21 cellular contexts compared by ENCODE assay signal in genomic region chrX:6363193-6363592, GRCh38.
DNase-seq lines count a peak whose midpoint lies in the region; ATAC-seq and TF ChIP-seq lines count a peak whose summit lies in the region.
"Had no signal": no experiment of that assay in that cellular context is flagged by ENCODE, and none has a peak within 500 bp of the region (broad histone marks: within the 10 kb centered on the region; RNA-seq: fewer than 3 reads in every experiment).

No MANE protein-coding gene starts in this region.

- no peaks in the 10 kb centered on the region for H3K36me3 Mint-ChIP-seq in neural progenitor cell
- H3K36me3 Mint-ChIP-seq: activated CD8-positive, alpha-beta memory T cell treated with anti-CD3 and anti-CD28 coated beads, Interleukin-2, amount 10 ng/mL, durations not matched to agents 7 days and 5 days; mesothelial cell of epicardium had no signal

- H3K4me3 Mint-ChIP-seq in neural progenitor cell: no peak overlapping the region
- H3K4me3 Mint-ChIP-seq: activated CD4-positive, alpha-beta T cell treated with anti-CD3 and anti-CD28 coated beads for 36 hours; activated CD8-positive, alpha-beta memory T cell treated with anti-CD3 and anti-CD28 coated beads, Interleukin-2, amount 10 ng/mL, durations not matched to agents 7 days and 5 days; activated T-helper 17 cell treated with anti-CD3 and anti-CD28 coated beads, Interleukin-2, amount 50 U/mL, for 72 hours; mesothelial cell of epicardium had no signal

- H3K4me1 Mint-ChIP-seq in neural progenitor cell: no peaks in the 10 kb centered on the region
- H3K4me1 Mint-ChIP-seq: activated CD4-positive, alpha-beta T cell treated with anti-CD3 and anti-CD28 coated beads for 36 hours; activated CD8-positive, alpha-beta memory T cell treated with anti-CD3 and anti-CD28 coated beads, Interleukin-2, amount 10 ng/mL, durations not matched to agents 7 days and 5 days; activated T-helper 17 cell treated with anti-CD3 and anti-CD28 coated beads, Interleukin-2, amount 50 U/mL, for 72 hours; mesothelial cell of epicardium had no signal

- H3K27me3 Mint-ChIP-seq in neural progenitor cell (ENCODE audit: insufficient read depth, low read depth): no peaks in the 10 kb centered on the region
- H3K27me3 Mint-ChIP-seq: activated CD4-positive, alpha-beta T cell treated with anti-CD3 and anti-CD28 coated beads for 36 hours; activated CD8-positive, alpha-beta memory T cell treated with anti-CD3 and anti-CD28 coated beads, Interleukin-2, amount 10 ng/mL, durations not matched to agents 7 days and 5 days; activated T-helper 17 cell treated with anti-CD3 and anti-CD28 coated beads, Interleukin-2, amount 50 U/mL, for 72 hours had no signal

- H3K4me1 ChIP-seq in neural progenitor cell: no peaks in the 10 kb centered on the region
- H3K4me1 ChIP-seq: A549, uterus had no signal

- TF ChIP-seq CTCF in neural progenitor cell (IDR thresholded peaks at IDR 0.05): peak; percentile 41

- no peaks in the 10 kb centered on the region for H3K79me2 ChIP-seq in neural progenitor cell (ENCODE audit: low read depth)

- no peak overlapping the region for H3K4me3 ChIP-seq in neural progenitor cell
- H3K4me3 ChIP-seq: A549, uterus had no signal

- no peak overlapping the region for H3K9ac ChIP-seq in neural progenitor cell

- no peak overlapping the region for H3K27ac ChIP-seq in neural progenitor cell
- H3K27ac ChIP-seq: A549, epithelial cell of prostate, uterus had no signal

- H3F3A ChIP-seq in neural progenitor cell (ENCODE audit: low read depth): no peaks in the 10 kb centered on the region

- DNase-seq in NCI-H1694 treated with DMSO at 0.1 percent for 48 hours (lab: John Stamatoyannopoulos, UW) (peak; percentile 1), NCI-H1694 (lab: John Stamatoyannopoulos, UW) (no peak), NCI-H69 (lab: John Stamatoyannopoulos, UW) (peak; percentile 7), cerebellum (ENCODE audit: low spot score) (peak; percentile 1), neural progenitor cell (ENCODE audit: low spot score) (no peak), activated gamma-delta T cell treated with Interleukin-2 at 50 U/mL for 16 hours (no peak)
- DNase-seq: activated CD4-positive, alpha-beta T cell treated with anti-CD3 and anti-CD28 coated beads for 36 hours; activated CD8-positive, alpha-beta memory T cell treated with anti-CD3 and anti-CD28 coated beads, Interleukin-2, amount 10 ng/mL, durations not matched to agents 7 days and 5 days; C1 segment of cervical spinal cord; KG1; NCI-H2171 treated with DMSO at 0.1 percent for 48 hours; NCI-H774; substantia nigra; SW 1271; uterus had no signal

- no peaks in the 10 kb centered on the region for H3K9me3 ChIP-seq in neural progenitor cell (ENCODE audit: low read depth)
- H3K9me3 ChIP-seq: A549, uterus had no signal

- H3K9me3 Mint-ChIP-seq in neural progenitor cell: peaks cover 5% of the 10 kb centered on the region

- H3K4me2 ChIP-seq in neural progenitor cell: no peak overlapping the region
- H3K4me2 ChIP-seq: A549 had no signal

- no peak overlapping the region for H2AFZ ChIP-seq in neural progenitor cell (replicated peaks)

- H3K27me3 ChIP-seq in neural progenitor cell: no peaks in the 10 kb centered on the region
- H3K27me3 ChIP-seq: uterus had no signal

- ATAC-seq in HG03175 (IDR thresholded peaks at IDR 0.05; ENCODE audit: unreplicated experiment) (no peak), HG03442 (IDR thresholded peaks at IDR 0.05; ENCODE audit: unreplicated experiment) (no peak)
- ATAC-seq: A549; activated CD4-positive, alpha-beta T cell treated with anti-CD3 and anti-CD28 coated beads for 36 hours; activated CD8-positive, alpha-beta memory T cell treated with anti-CD3 and anti-CD28 coated beads, Interleukin-2, amount 10 ng/mL, durations not matched to agents 7 days and 5 days; activated T-helper 17 cell treated with anti-CD3 and anti-CD28 coated beads, Interleukin-2, amount 50 U/mL, for 72 hours had no signal

- no peak overlapping the region for H3K27ac Mint-ChIP-seq in neural progenitor cell
- H3K27ac Mint-ChIP-seq: activated CD4-positive, alpha-beta T cell treated with anti-CD3 and anti-CD28 coated beads for 36 hours; activated CD8-positive, alpha-beta memory T cell treated with anti-CD3 and anti-CD28 coated beads, Interleukin-2, amount 10 ng/mL, durations not matched to agents 7 days and 5 days; activated T-helper 17 cell treated with anti-CD3 and anti-CD28 coated beads, Interleukin-2, amount 50 U/mL, for 72 hours; mesothelial cell of epicardium had no signal

- no peaks in the 10 kb centered on the region for H3K36me3 ChIP-seq in neural progenitor cell
- H3K36me3 ChIP-seq: uterus had no signal

- H4K20me1 ChIP-seq in neural progenitor cell (ENCODE audit: low read depth): no peaks in the 10 kb centered on the region

Comparison
In these comparisons a context has a peak if more than half of its experiments do, and no peak if none do; other contexts are left out.
1. DNase-seq: peak in NCI-H1694 treated with DMSO at 0.1 percent for 48 hours (single experiment), NCI-H69 (single experiment) and cerebellum (single experiment); none in NCI-H1694 (single experiment), neural progenitor cell (single experiment) and activated gamma-delta T cell treated with Interleukin-2 at 50 U/mL for 16 hours (single experiment).